ENCODE assay signal across 8 cellular contexts in the genomic region with DNA sequence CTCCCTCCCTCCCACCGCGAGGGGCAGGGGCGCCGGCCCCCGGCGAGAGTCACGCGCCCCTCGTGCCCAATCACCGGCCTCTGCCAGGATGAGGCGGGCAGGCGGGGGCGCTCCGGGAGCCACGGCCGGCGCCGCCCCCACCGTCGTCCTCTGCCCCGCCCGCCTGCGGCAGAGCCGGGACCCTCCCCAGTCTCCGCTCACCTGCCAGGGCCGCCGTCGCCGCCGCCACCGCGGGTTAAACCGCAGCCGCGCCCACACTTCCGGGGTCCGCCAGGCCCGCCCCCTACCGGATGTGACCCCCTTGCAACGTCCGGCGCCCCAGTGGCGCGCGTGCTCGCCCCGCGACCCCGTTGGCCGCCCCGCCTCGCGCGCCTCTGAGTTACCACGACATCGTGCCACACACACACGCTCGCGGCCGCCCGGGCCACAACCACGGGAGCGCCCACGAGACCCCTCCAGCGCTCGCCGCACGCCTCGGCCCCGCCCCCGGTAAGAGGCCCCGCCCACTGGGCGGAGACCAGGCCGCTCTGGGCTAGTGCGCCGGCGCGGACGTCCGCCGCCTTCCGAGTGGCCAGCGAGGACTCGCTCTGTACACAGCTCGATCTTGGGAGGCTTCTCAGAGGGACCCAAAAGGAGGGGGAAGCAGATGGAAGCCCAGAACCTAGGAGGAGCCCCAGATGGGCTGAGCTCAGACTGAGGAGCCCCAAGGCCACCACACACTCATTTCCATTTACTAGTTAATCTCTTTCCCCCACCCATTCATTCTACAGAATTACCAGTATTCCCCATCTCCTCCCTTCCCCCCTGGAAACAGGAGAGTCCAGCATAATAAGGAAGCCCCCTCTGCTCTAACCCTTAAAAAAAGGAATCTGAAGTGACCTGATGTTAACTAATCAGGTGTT. TPM values are rescaled to one million over a fixed set of nuclear protein-coding genes. Genes with fewer than 3 reads are reported as not detected.
DNase-seq lines count a peak whose midpoint lies in the region; ATAC-seq lines count a peak whose summit lies in the region.

A gene (minus strand): TSS at position 237 of the 902 bp plus-strand sequence. CDS start 22,597 bp downstream, outside the sequence.

- no peaks in the 10 kb centered on the region for H3K36me3 ChIP-seq in effector memory CD4-positive, alpha-beta T cell (ENCODE audit: control insufficient read depth, insufficient read depth, low read length)

- peak within 1 kb of the TSS; percentile 90 for H3K4me3 Mint-ChIP-seq in memory B cell

- H3K27me3 Mint-ChIP-seq in memory B cell = no peaks in the 10 kb centered on the region

- peaks cover 5% of the 10 kb centered on the region for H3K4me1 ChIP-seq in effector memory CD4-positive, alpha-beta T cell (ENCODE audit: control insufficient read depth, insufficient read depth, low read length, poor library complexity, severe bottlenecking)

- peak within 1 kb of the TSS; percentile 97 for H3K27ac Mint-ChIP-seq in memory B cell

- no peaks in the 10 kb centered on the region for H3K27me3 ChIP-seq in effector memory CD4-positive, alpha-beta T cell (replicated peaks; ENCODE audit: control insufficient read depth, insufficient read depth, low read length, poor library complexity, severe bottlenecking)

- H3K4me3 ChIP-seq in effector memory CD4-positive, alpha-beta T cell (ENCODE audit: insufficient read depth, low read depth, low read length, poor library complexity, severe bottlenecking) = peak within 1 kb of the TSS; percentile 44

- ATAC-seq in GM21360 (IDR thresholded peaks at IDR 0.05; ENCODE audit: unreplicated experiment) = peak; percentile 71
- ATAC-seq in memory B cell (ENCODE audit: low read depth) = peak; percentile 69

- H3K9me3 Mint-ChIP-seq in memory B cell = peaks cover 2% of the 10 kb centered on the region

- peak within 1 kb of the TSS; percentile 74 for H3K27ac ChIP-seq in effector memory CD4-positive, alpha-beta T cell (ENCODE audit: insufficient read depth, low read length, poor library complexity, severe bottlenecking)

- H3K36me3 Mint-ChIP-seq in memory B cell = peaks cover 9% of the 10 kb centered on the region

- H3K9me3 ChIP-seq in effector memory CD4-positive, alpha-beta T cell (ENCODE audit: control insufficient read depth, low read length) = no peaks in the 10 kb centered on the region

- DNase-seq in COLO829 (ENCODE audit: low spot score) (peak; percentile 98), HT-29 (ENCODE audit: low spot score) (peak; percentile 96), NOMO-1 (lab: John Stamatoyannopoulos, UW; ENCODE audit: unreplicated experiment in 2 of 2) (peak; percentile 65 to 87), memory B cell (ENCODE audit: low spot score in 2 of 2) (peak; percentile 96 to 99)
- peak; percentile 91 to 98 (median 97) for DNase-seq in activated CD8-positive, alpha-beta memory T cell treated with anti-CD3 and anti-CD28 coated beads for 48 hours (ENCODE audit: low read depth in 2 of 3, low spot score in 2 of 3)
- DNase-seq in effector memory CD4-positive, alpha-beta T cell = peak; percentile 83 to 92 (median 86)
- peak; percentile 87 for DNase-seq in stimulated activated CD8-positive, alpha-beta memory T cell treated with anti-CD3 and anti-CD28 coated beads, Interleukin-12 subunit alpha, Interleukin-12 subunit beta, amount 100 ng/mL, for 1 hour (ENCODE audit: low read depth)

- H3K4me1 Mint-ChIP-seq in memory B cell = peaks cover 51% of the 10 kb centered on the region

RNA-seq across cellular contexts. Expression of the gene that starts here (rescaled TPM):
- total RNA-seq in HT-29 (2014; rRNA removed; shearing (Covaris generic)) = 37.3 and 44.2 TPM in 2 replicates

Comparison
In these comparisons a context has a peak if more than half of its experiments do, and no peak if none do; other contexts are left out.
1. Peak in every context shown above with its lines: DNase-seq, ATAC-seq, H3K4me3 ChIP-seq and H3K27ac ChIP-seq.